In the genomic region with DNA sequence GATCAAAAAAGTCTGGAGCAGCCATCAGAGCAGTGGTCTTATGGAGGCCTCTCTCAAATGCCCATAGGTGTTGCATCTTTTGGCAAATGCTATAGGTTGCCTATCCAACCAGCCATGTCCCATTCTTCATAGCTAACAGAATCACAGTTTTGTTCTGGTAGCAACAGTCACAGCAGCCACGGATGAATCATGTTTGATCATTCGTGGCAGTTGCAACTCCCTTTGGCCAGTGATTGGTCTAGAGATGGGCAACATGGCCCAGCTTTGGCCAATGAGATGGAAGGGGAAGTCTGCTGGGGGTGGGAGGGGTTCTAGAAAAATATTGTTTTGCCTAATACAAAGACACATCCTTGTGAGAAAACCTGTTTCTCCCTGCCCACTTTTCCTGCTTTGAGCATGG, we compare ENCODE assay signal across 19 cellular contexts. TPM values are rescaled to one million over a fixed set of nuclear protein-coding genes. Genes with fewer than 3 reads are reported as not detected.
"Had no signal": no experiment of that assay in that cellular context is flagged by ENCODE, and none has a peak within 500 bp of the region (broad histone marks: within the 10 kb centered on the region; RNA-seq: fewer than 3 reads in every experiment).

No MANE protein-coding gene starts in this region.

- H3K4me3 Mint-ChIP-seq: activated CD8-positive, alpha-beta T cell treated with anti-CD3 and anti-CD28 coated beads, Interleukin-2, amount 10 ng/mL, durations not matched to agents 7 days and 5 days; activated naive CD8-positive, alpha-beta T cell treated with anti-CD3 and anti-CD28 coated beads, Interleukin-2, amount 50 U/mL, for 24 hours; activated T-helper 1 cell treated with anti-CD3 and anti-CD28 coated beads, Interleukin-12 subunit alpha, Interleukin-12 subunit beta, Interleukin-2, Interleukin-4 antibody, amounts not matched to agents 30 ng/mL and 10 ng/mL and 1 ng/mL, durations not matched to agents 14 hours and 24 hours and 36 hours; natural killer cell treated with Interleukin-12 subunit alpha and Interleukin-12 subunit beta and Interleukin-15 and Interleukin-18, amount 100 ng/mL, for 72 hours; stimulated activated naive CD8-positive, alpha-beta T cell treated with anti-CD3 and anti-CD28 coated beads, Interleukin-15, amount 100 ng/mL, for 72 hours had no signal

- H3K4me3 ChIP-seq: gastrocnemius medialis, right lobe of liver, skin epidermis, tibial nerve had no signal

- H3K27ac Mint-ChIP-seq: activated CD8-positive, alpha-beta T cell treated with anti-CD3 and anti-CD28 coated beads, Interleukin-2, amount 10 ng/mL, durations not matched to agents 7 days and 5 days; activated naive CD8-positive, alpha-beta T cell treated with anti-CD3 and anti-CD28 coated beads, Interleukin-2, amount 50 U/mL, for 24 hours; activated T-helper 1 cell treated with anti-CD3 and anti-CD28 coated beads, Interleukin-12 subunit alpha, Interleukin-12 subunit beta, Interleukin-2, Interleukin-4 antibody, amounts not matched to agents 30 ng/mL and 10 ng/mL and 1 ng/mL, durations not matched to agents 14 hours and 24 hours and 36 hours; natural killer cell treated with Interleukin-12 subunit alpha and Interleukin-12 subunit beta and Interleukin-15 and Interleukin-18, amount 100 ng/mL, for 72 hours; stimulated activated naive CD8-positive, alpha-beta T cell treated with anti-CD3 and anti-CD28 coated beads, Interleukin-15, amount 100 ng/mL, for 72 hours had no signal

- DNase-seq: activated CD4-positive, alpha-beta T cell treated with anti-CD3 and anti-CD28 coated beads, Interleukin-2, amount 50 U/mL, for 1 hour; activated CD8-positive, alpha-beta T cell treated with anti-CD3 and anti-CD28 coated beads, Interleukin-2, amount 10 ng/mL, durations not matched to agents 7 days and 5 days; activated gamma-delta T cell; activated naive CD4-positive, alpha-beta T cell treated with anti-CD3 and anti-CD28 coated beads, Interleukin-2, amount 50 U/mL, for 16 hours; activated naive CD8-positive, alpha-beta T cell treated with anti-CD3 and anti-CD28 coated beads, Interleukin-2, amount 50 U/mL, for 24 hours; cortex of kidney; gastrocnemius medialis; head of caudate nucleus; left cardiac atrium; posterior cingulate gyrus; right lobe of liver; stimulated activated CD4-positive, alpha-beta T cell treated with anti-CD3 and anti-CD28 coated beads, Interleukin-1b, Interleukin-23, amount 100 ng/mL, for 48 hours; stimulated activated naive CD8-positive, alpha-beta T cell treated with anti-CD3 and anti-CD28 coated beads, Interleukin-15, amount 100 ng/mL, for 72 hours had no signal

- H3K36me3 Mint-ChIP-seq: natural killer cell treated with Interleukin-12 subunit alpha and Interleukin-12 subunit beta and Interleukin-15 and Interleukin-18, amount 100 ng/mL, for 72 hours had no signal

- ATAC-seq: activated CD4-positive, CD25-positive, alpha-beta regulatory T cell treated with anti-CD3 and anti-CD28 coated beads, Interleukin-2, amount 50 U/mL, for 24 hours; activated CD8-positive, alpha-beta T cell treated with anti-CD3 and anti-CD28 coated beads, Interleukin-2, amount 10 ng/mL, durations not matched to agents 7 days and 5 days; activated naive CD8-positive, alpha-beta T cell treated with anti-CD3 and anti-CD28 coated beads, Interleukin-2, amount 50 U/mL, for 24 hours; gastrocnemius medialis; left cardiac atrium; natural killer cell treated with Interleukin-12 subunit alpha and Interleukin-12 subunit beta and Interleukin-15 and Interleukin-18, amount 100 ng/mL, for 72 hours; right lobe of liver; stimulated activated naive CD8-positive, alpha-beta T cell treated with anti-CD3 and anti-CD28 coated beads, Interleukin-15, amount 100 ng/mL, for 72 hours had no signal

- H3K9me3 Mint-ChIP-seq: activated naive CD8-positive, alpha-beta T cell treated with anti-CD3 and anti-CD28 coated beads, Interleukin-2, amount 50 U/mL, for 24 hours; activated T-helper 1 cell treated with anti-CD3 and anti-CD28 coated beads, Interleukin-12 subunit alpha, Interleukin-12 subunit beta, Interleukin-2, Interleukin-4 antibody, amounts not matched to agents 30 ng/mL and 10 ng/mL and 1 ng/mL, durations not matched to agents 14 hours and 24 hours and 36 hours; natural killer cell treated with Interleukin-12 subunit alpha and Interleukin-12 subunit beta and Interleukin-15 and Interleukin-18, amount 100 ng/mL, for 72 hours; stimulated activated naive CD8-positive, alpha-beta T cell treated with anti-CD3 and anti-CD28 coated beads, Interleukin-15, amount 100 ng/mL, for 72 hours had no signal

- H3K4me1 Mint-ChIP-seq: activated naive CD8-positive, alpha-beta T cell treated with anti-CD3 and anti-CD28 coated beads, Interleukin-2, amount 50 U/mL, for 24 hours; stimulated activated naive CD8-positive, alpha-beta T cell treated with anti-CD3 and anti-CD28 coated beads, Interleukin-15, amount 100 ng/mL, for 72 hours had no signal

RNA-seq across cellular contexts. Expression of a gene that starts 50.3 kb away (rescaled TPM):
- total RNA-seq: activated T-helper 1 cell treated with anti-CD3 and anti-CD28 coated beads, Interleukin-12 subunit alpha, Interleukin-12 subunit beta, Interleukin-2, Interleukin-4 antibody, amounts not matched to agents 30 ng/mL and 10 ng/mL and 1 ng/mL, durations not matched to agents 14 hours and 24 hours and 36 hours; T-helper 2 cell treated with Interferon-gamma antibody and Interleukin-4, amounts not matched to agents 100 ng/mL and 5 ng/mL, for 36 hours had no signal
